9 cellular contexts compared by ENCODE assay signal in the genomic region with DNA sequence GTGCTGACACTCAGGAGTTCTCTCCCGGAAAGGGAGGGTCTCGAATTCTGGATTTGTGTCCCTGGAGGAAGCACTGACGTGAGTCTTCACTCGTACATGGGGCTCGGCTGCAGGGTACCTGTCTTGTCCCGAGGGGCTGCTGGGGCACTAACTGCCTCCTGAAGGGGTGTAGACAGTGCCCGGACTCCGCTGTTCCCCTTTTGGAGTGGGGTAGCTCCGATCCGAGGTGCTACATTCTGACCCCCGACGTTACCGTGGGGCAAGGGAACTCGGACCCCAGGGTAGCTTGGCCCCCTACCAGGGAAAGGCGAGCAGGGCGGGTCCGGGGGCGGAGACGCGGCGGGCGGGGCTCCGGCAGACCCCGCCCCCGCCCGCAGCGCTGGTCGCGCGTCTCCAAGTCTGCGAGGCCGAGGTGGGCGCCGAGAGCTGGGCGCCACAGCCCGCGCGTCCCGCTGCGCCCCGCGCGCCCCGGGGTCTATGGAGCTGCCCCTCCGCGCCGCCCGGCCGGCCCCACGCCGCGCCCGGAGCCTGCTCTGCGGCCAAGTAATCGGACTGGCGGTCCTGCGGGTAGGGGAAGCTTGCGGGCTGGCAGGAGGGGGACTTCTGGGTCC. TPM values are rescaled to one million over a fixed set of nuclear protein-coding genes. Genes with fewer than 3 reads are reported as not detected.
DNase-seq lines count a peak whose midpoint lies in the region; ATAC-seq, FAIRE-seq and TF ChIP-seq lines count a peak whose summit lies in the region.
"Had no signal": no experiment of that assay in that cellular context is flagged by ENCODE, and none has a peak within 500 bp of the region (broad histone marks: within the 10 kb centered on the region; RNA-seq: fewer than 3 reads in every experiment).

Gene NPAS1 (plus strand): TSS at position 407 of the 611 bp plus-strand sequence. CDS start 1,211 bp downstream, outside the sequence.

- H3K9me3 ChIP-seq in adipocyte (ENCODE audit: control insufficient read depth, low read length) (no peaks in the 10 kb centered on the region), keratinocyte (ENCODE audit: control insufficient read depth, low read depth, low read length) (no peaks in the 10 kb centered on the region), thymus (ENCODE audit: control insufficient read depth) (no peaks in the 10 kb centered on the region), BE2C (no peaks in the 10 kb centered on the region)

- peak in 1 of 2 donors; percentile 24 for ATAC-seq in activated T-cell treated with anti-CD3 and anti-CD28 coated beads, Interleukin-2, amount 50 U/mL, for 4 hours

- H3K4me1 ChIP-seq in adipocyte (ENCODE audit: control insufficient read depth, insufficient read depth, low read length) (peaks cover 5% of the 10 kb centered on the region), keratinocyte (ENCODE audit: control insufficient read depth, extremely low read depth, insufficient read depth, low read length) (peaks cover 2% of the 10 kb centered on the region), thymus (ENCODE audit: control insufficient read depth, insufficient read depth, low read length) (no peaks in the 10 kb centered on the region), BE2C (no peaks in the 10 kb centered on the region; the same call in 1 of the 2 replicates)

- TF ChIP-seq CTCF in keratinocyte (optimal IDR thresholded peaks at IDR 0.05 in 1 of 3, IDR thresholded peaks at IDR 0.05 in 1 of 3, conservative IDR thresholded peaks at IDR 0.05 in 1 of 3; ENCODE audit: extremely low read depth in 1 of 3, insufficient read depth in 2 of 3, low read length in 3 of 3) (no peak), BE2C (IDR thresholded peaks at IDR 0.05; ENCODE audit: low read depth, low read length) (no peak)

- WGBS in thymus, result 4% methylated on average over 58 of the region's 58 CpGs

- H3K9me3 Mint-ChIP-seq in activated T-cell treated with anti-CD3 and anti-CD28 coated beads, Interleukin-2, amount 50 U/mL, for 4 hours, result no peaks in the 10 kb centered on the region

- H3K9me1 ChIP-seq in keratinocyte (ENCODE audit: control insufficient read depth, extremely low read depth, insufficient read depth, low read length), result no peaks in the 10 kb centered on the region

- H3K4me3 ChIP-seq in adipocyte (ENCODE audit: low read length) (peak within 1 kb of the TSS; percentile 76), keratinocyte (ENCODE audit: control insufficient read depth in 2 of 3, extremely low read depth in 1 of 3, insufficient read depth in 2 of 3, low read depth in 1 of 3, low read length in 3 of 3) (peak within 1 kb of the TSS in 1 of 3 experiments; percentile 8), thymus (ENCODE audit: low read length) (peak within 1 kb of the TSS; percentile 9), BE2C (ENCODE audit: low read depth, low read length) (no peak within 1 kb of the TSS)

- H3K9ac ChIP-seq in adipocyte (ENCODE audit: low read length), result peak within 1 kb of the TSS; percentile 51
- H3K9ac ChIP-seq in keratinocyte (ENCODE audit: control insufficient read depth, extremely low read depth, insufficient read depth, low read length), result no peak within 1 kb of the TSS

- H3K4me2 ChIP-seq in keratinocyte (ENCODE audit: control insufficient read depth, extremely low read depth, insufficient read depth, low read depth, low read length), result peak within 1 kb of the TSS; percentile 20

- H3K79me2 ChIP-seq in keratinocyte (ENCODE audit: control insufficient read depth, insufficient read depth, low read length), result no peaks in the 10 kb centered on the region

- H3K27ac ChIP-seq in keratinocyte (ENCODE audit: control insufficient read depth, insufficient read depth, low read length), result no peak within 1 kb of the TSS
- H3K27ac ChIP-seq in thymus (ENCODE audit: low read depth), result no peak within 1 kb of the TSS

- no peak for FAIRE-seq in keratinocyte (lab: Jason Lieb, UNC)

- H3K27me3 ChIP-seq in adipocyte (replicated peaks; ENCODE audit: control insufficient read depth, insufficient read depth, low read length) (peaks cover 8% of the 10 kb centered on the region), keratinocyte (ENCODE audit: control insufficient read depth, extremely low read depth, insufficient read depth, low read length) (peaks cover 58% of the 10 kb centered on the region), thymus (ENCODE audit: control insufficient read depth, insufficient read depth) (peaks cover 62% of the 10 kb centered on the region), BE2C (peaks cover 60% of the 10 kb centered on the region)

- H3K36me3 ChIP-seq in adipocyte (ENCODE audit: control insufficient read depth, insufficient read depth, low read length, severe bottlenecking), result no peaks in the 10 kb centered on the region
- H3K36me3 ChIP-seq in keratinocyte (ENCODE audit: control insufficient read depth in 2 of 2, extremely low read depth in 1 of 2, insufficient read depth in 2 of 2, low read length in 2 of 2), result no peaks in the 10 kb centered on the region
- no peaks in the 10 kb centered on the region for H3K36me3 ChIP-seq in thymus (ENCODE audit: control insufficient read depth, insufficient read depth)
- no peaks in the 10 kb centered on the region for H3K36me3 ChIP-seq in BE2C

- peaks cover 47% of the 10 kb centered on the region for H3K27me3 Mint-ChIP-seq in activated T-cell treated with anti-CD3 and anti-CD28 coated beads, Interleukin-2, amount 50 U/mL, for 4 hours (ENCODE audit: low read depth)

- dilution Hi-C loops in keratinocyte (cut with MboI; ENCODE audit: extremely low pct_ligation_motif_present, low sequenced_read_pairs), result no loop called here

- no peaks in the 10 kb centered on the region for H3K36me3 Mint-ChIP-seq in activated T-cell treated with anti-CD3 and anti-CD28 coated beads, Interleukin-2, amount 50 U/mL, for 4 hours (ENCODE audit: insufficient read depth)

- no peak within 1 kb of the TSS for H2AFZ ChIP-seq in keratinocyte (ENCODE audit: control insufficient read depth, low read length)

- H4K20me1 ChIP-seq in keratinocyte (ENCODE audit: control insufficient read depth, extremely low read depth, insufficient read depth, low read length), result no peaks in the 10 kb centered on the region

- H3K4me3 Mint-ChIP-seq in activated T-cell treated with anti-CD3 and anti-CD28 coated beads, Interleukin-2, amount 50 U/mL, for 4 hours, result peak within 1 kb of the TSS; percentile 29

- peaks cover 14% of the 10 kb centered on the region for H3K4me1 Mint-ChIP-seq in activated T-cell treated with anti-CD3 and anti-CD28 coated beads, Interleukin-2, amount 50 U/mL, for 4 hours (ENCODE audit: low read depth)

- no peak for DNase-seq in activated T-cell treated with anti-CD3 and anti-CD28 coated beads, Interleukin-2, amount 50 U/mL, for 4 hours
- DNase-seq in activated T-cell treated with anti-CD3 and anti-CD28 coated beads, Interleukin-2, amount 50 U/mL, for 48 hours, result no peak
- DNase-seq in adipocyte (ENCODE audit: low read depth) (peak; percentile 53), keratinocyte (ENCODE audit: low read depth, low spot score) (no peak), mesenteric fat pad (ENCODE audit: low spot score) (no peak), BE2C (no peak)
- no peak for DNase-seq in stimulated activated naive CD4-positive, alpha-beta T cell treated with Interleukin-2 at 50 U/mL for 16 hours (lab: John Stamatoyannopoulos, UW)
- DNase-seq: DND-41 had no signal

RNA-seq across cellular contexts. Expression of gene NPAS1, which starts in this region (rescaled TPM):
- under 1 TPM in 1 of 3 donors, not detected in 2; 0.14 TPM for total RNA-seq in activated T-cell treated with anti-CD3 and anti-CD28 coated beads, Interleukin-2, amount 50 U/mL, for 4 hours
- polyA plus RNA-seq in keratinocyte (0.42 to 0.81 TPM (median 0.42 TPM) in 3 replicates), thymus (0.46 TPM)
- not detected for polyA plus RNA-seq in keratinocyte (2011; ENCODE audit: low read depth)
- polyA plus RNA-seq in keratinocyte (2011; cell fraction: cytosol; rRNA removed), result 0.22 and 1.1 TPM in 2 replicates
- 0.34 and 0.44 TPM in 2 replicates for polyA plus RNA-seq in keratinocyte (2011; cell fraction: nucleus; rRNA removed)
- polyA plus RNA-seq in keratinocyte (2012; ENCODE audit: low replicate concordance), result 0.83 and 1.9 TPM in 2 replicates
- 0.53 to 2.2 TPM in 2 of 3 replicates, not detected in the other for polyA minus RNA-seq in keratinocyte
- polyA minus RNA-seq in keratinocyte (2011; cell fraction: cytosol; rRNA and poly(A)+ RNA removed), result 3.3 TPM
- 0.95 TPM in 1 of 2 replicates, not detected in the other for polyA minus RNA-seq in keratinocyte (2011; cell fraction: nucleus; rRNA and poly(A)+ RNA removed)
- not detected for total RNA-seq in mesenteric fat pad
- polyA plus RNA-seq in BE2C (2012; ENCODE audit: insufficient read depth, insufficient read length, low read depth), result 1.4 TPM
